14 cellular contexts compared by ENCODE assay signal in genomic region chr11:87265915-87266314, GRCh38.
"Had no signal": no experiment of that assay in that cellular context is flagged by ENCODE, and none has a peak within 500 bp of the region (broad histone marks: within the 10 kb centered on the region; RNA-seq: fewer than 3 reads in every experiment).

No MANE protein-coding gene starts in this region.

- H3K9me3 Mint-ChIP-seq: naive thymus-derived CD4-positive, alpha-beta T cell; T-helper 2 cell treated with Interferon-gamma antibody and Interleukin-4, amounts not matched to agents 5 μg/mL and 100 μg/mL, for 36 hours had no signal

- H3K4me3 ChIP-seq: adrenal gland, dorsolateral prefrontal cortex, esophagus muscularis mucosa, gastroesophageal sphincter, lung, right atrium auricular region, upper lobe of right lung had no signal

- ATAC-seq: gastroesophageal sphincter; naive thymus-derived CD4-positive, alpha-beta T cell; upper lobe of right lung had no signal

- H3K4me3 Mint-ChIP-seq: naive thymus-derived CD4-positive, alpha-beta T cell; T-helper 2 cell treated with Interferon-gamma antibody and Interleukin-4, amounts not matched to agents 5 μg/mL and 100 μg/mL, for 36 hours had no signal

- H3K27ac ChIP-seq: adrenal gland, esophagus muscularis mucosa, gastroesophageal sphincter, neutrophil, right atrium auricular region, upper lobe of right lung had no signal

- FAIRE-seq: bronchial epithelial cell had no signal

- DNase-seq: activated CD4-positive, alpha-beta T cell treated with anti-CD3 and anti-CD28 coated beads, Interleukin-2, amount 50 U/mL, for 1 hour; activated naive CD4-positive, alpha-beta T cell treated with anti-CD3 and anti-CD28 coated beads, Interleukin-2, amount 50 U/mL, for 16 hours; adrenal gland; dorsolateral prefrontal cortex; naive thymus-derived CD4-positive, alpha-beta T cell; stimulated activated naive CD4-positive, alpha-beta T cell treated with Interleukin-2 at 50 U/mL for 16 hours; upper lobe of right lung had no signal

- H3K36me3 ChIP-seq: adrenal gland, esophagus muscularis mucosa, gastroesophageal sphincter, neutrophil, right atrium auricular region, upper lobe of right lung had no signal

- H3K27ac Mint-ChIP-seq: naive thymus-derived CD4-positive, alpha-beta T cell; T-helper 2 cell treated with Interferon-gamma antibody and Interleukin-4, amounts not matched to agents 5 μg/mL and 100 μg/mL, for 36 hours had no signal

- H3K27me3 ChIP-seq: adrenal gland, dorsolateral prefrontal cortex, esophagus muscularis mucosa, gastroesophageal sphincter, neutrophil, right atrium auricular region, upper lobe of right lung had no signal

- H3K27me3 Mint-ChIP-seq: naive thymus-derived CD4-positive, alpha-beta T cell had no signal
